17 cellular contexts compared by ENCODE assay signal in genomic region chr19:1815605-1816529, GRCh38. TPM values are rescaled to one million over a fixed set of nuclear protein-coding genes. Genes with fewer than 3 reads are reported as not detected.
DNase-seq lines count a peak whose midpoint lies in the region; ATAC-seq, FAIRE-seq and TF ChIP-seq lines count a peak whose summit lies in the region.
"Had no signal": no experiment of that assay in that cellular context is flagged by ENCODE, and none has a peak within 500 bp of the region (broad histone marks: within the 10 kb centered on the region; RNA-seq: fewer than 3 reads in every experiment).

No MANE protein-coding gene starts in this region.

- H3K4me1 ChIP-seq in IMR-90 (ENCODE audit: control insufficient read depth, insufficient read depth, low read length): peaks cover 8% of the 10 kb centered on the region
- peaks cover 8 to 53% of the 10 kb centered on the region in 2 experiments; a peak in 3 of 5 replicates for H3K4me1 ChIP-seq in K562 (replicated peaks in 1 of 2; ENCODE audit: control insufficient read depth in 2 of 2, insufficient read depth in 2 of 2, low read length in 2 of 2)
- peaks cover 0 to 7% of the 10 kb centered on the region in 2 donors for H3K4me1 ChIP-seq in neuronal stem cell (ENCODE audit: control insufficient read depth in 2 of 2, insufficient read depth in 1 of 2, low read depth in 1 of 2, low read length in 2 of 2)

- intact Hi-C loops in IMR-90 (cut with micrococcal nuclease) (no loop called here), K562 (cut with micrococcal nuclease) (no loop called here)

- H2AFZ ChIP-seq in IMR-90 (replicated peaks; ENCODE audit: low read length, poor library complexity): no peak overlapping the region
- no peak overlapping the region for H2AFZ ChIP-seq in K562 (ENCODE audit: low read depth, low read length)
- no peak overlapping the region for H2AFZ ChIP-seq in neuronal stem cell (ENCODE audit: low read length)
- H2AFZ ChIP-seq: GM23338 had no signal

- peaks cover 0 to 9% of the 10 kb centered on the region in 2 experiments; a peak in 2 of 4 replicates for H3K79me1 ChIP-seq in IMR-90 (ENCODE audit: low read depth in 1 of 2, low read length in 2 of 2)
- H3K79me1 ChIP-seq in neuronal stem cell (ENCODE audit: low read depth, low read length): peaks cover 2% of the 10 kb centered on the region

- H2BK12ac ChIP-seq in neuronal stem cell (ENCODE audit: low read length): no peak overlapping the region

- no peak overlapping the region for H3K56ac ChIP-seq in IMR-90 (ENCODE audit: extremely low read depth, insufficient read depth, low read length)

- ATAC-seq in IMR-90 (ENCODE audit: low read depth) (no peak), K562 (no peak), esophagus mucosa (no peak)
- no peak for ATAC-seq in stimulated activated effector memory CD8-positive, alpha-beta T cell treated with anti-CD3 and anti-CD28 coated beads, Interleukin-12 subunit alpha, Interleukin-12 subunit beta, amount 100 ng/mL, for 72 hours
- ATAC-seq in stimulated activated naive CD8-positive, alpha-beta T cell treated with anti-CD3 and anti-CD28 coated beads, Interleukin-15, amount 100 ng/mL, for 72 hours: no peak
- ATAC-seq: A549; CD8-positive, alpha-beta T cell; GM23338 had no signal

- no peaks in the 10 kb centered on the region; the same call in 1 of the 2 replicates for H4K20me1 ChIP-seq in IMR-90 (ENCODE audit: insufficient read depth, low read length)
- H4K20me1 ChIP-seq in K562 (replicated peaks; ENCODE audit: control insufficient read depth, insufficient read depth, low read length): no peaks in the 10 kb centered on the region

- H3K18ac ChIP-seq in IMR-90 (ENCODE audit: low read depth, low read length): no peak overlapping the region
- H3K18ac ChIP-seq in neuronal stem cell (ENCODE audit: low read length): peak overlapping the region; percentile 48

- POLR2A ChIA-PET in IMR-90 (lab: Charles Lee; ENCODE audit: unreplicated experiment): no interaction called here
- POLR2A ChIA-PET in K562 (lab: Yijun Ruan, JAX): interaction anchor here (0.6 to 0.7 kb wide), 2 partner anchors 11 to 14 kb away, joined by 3 to 4 read pairs; no protein-coding TSS in a partner anchor

- CTCF ChIA-PET in IMR-90 (lab: Yijun Ruan, JAX): no interaction called here
- CTCF ChIA-PET in K562 (lab: Yijun Ruan, JAX; ENCODE audit: low intra/inter-chr PET ratio): no interaction called here

- no peak overlapping the region for H3K4me2 ChIP-seq in IMR-90 (ENCODE audit: low read depth, low read length)
- H3K4me2 ChIP-seq in K562 (ENCODE audit: insufficient read depth, low read length): no peak overlapping the region
- no peak overlapping the region for H3K4me2 ChIP-seq in neuronal stem cell (ENCODE audit: insufficient read depth, low read length, poor library complexity, severe bottlenecking)
- H3K4me2 ChIP-seq: A549, GM23338 had no signal

- peaks cover 5% of the 10 kb centered on the region; the same call in 2 of the 3 replicates for H3K79me2 ChIP-seq in K562 (ENCODE audit: control insufficient read depth, insufficient read depth, low read length)

- H3K27ac Mint-ChIP-seq in stimulated activated effector memory CD8-positive, alpha-beta T cell treated with anti-CD3 and anti-CD28 coated beads, Interleukin-12 subunit alpha, Interleukin-12 subunit beta, amount 100 ng/mL, for 72 hours: no peak overlapping the region
- no peak overlapping the region for H3K27ac Mint-ChIP-seq in stimulated activated naive CD8-positive, alpha-beta T cell treated with anti-CD3 and anti-CD28 coated beads, Interleukin-15, amount 100 ng/mL, for 72 hours
- H3K27ac Mint-ChIP-seq: CD8-positive, alpha-beta T cell; GM23338 had no signal

- no peaks in the 10 kb centered on the region for H3K9me3 Mint-ChIP-seq in stimulated activated effector memory CD8-positive, alpha-beta T cell treated with anti-CD3 and anti-CD28 coated beads, Interleukin-12 subunit alpha, Interleukin-12 subunit beta, amount 100 ng/mL, for 72 hours
- H3K9me3 Mint-ChIP-seq in stimulated activated naive CD8-positive, alpha-beta T cell treated with anti-CD3 and anti-CD28 coated beads, Interleukin-15, amount 100 ng/mL, for 72 hours: no peaks in the 10 kb centered on the region
- H3K9me3 Mint-ChIP-seq: CD14-positive monocyte; CD8-positive, alpha-beta T cell; GM23338; H9 had no signal

- peaks cover 6% of the 10 kb centered on the region for H3K27me3 Mint-ChIP-seq in stimulated activated naive CD8-positive, alpha-beta T cell treated with anti-CD3 and anti-CD28 coated beads, Interleukin-15, amount 100 ng/mL, for 72 hours

- H3K23ac ChIP-seq in IMR-90 (ENCODE audit: low read depth, low read length): no peak overlapping the region
- peak overlapping the region; percentile 55 for H3K23ac ChIP-seq in neuronal stem cell (ENCODE audit: low read depth, low read length, poor library complexity)

- H2BK15ac ChIP-seq in IMR-90 (ENCODE audit: low read depth, low read length) (no peak overlapping the region), neuronal stem cell (ENCODE audit: low read length) (no peak overlapping the region)

- H3K4me3 Mint-ChIP-seq in stimulated activated effector memory CD8-positive, alpha-beta T cell treated with anti-CD3 and anti-CD28 coated beads, Interleukin-12 subunit alpha, Interleukin-12 subunit beta, amount 100 ng/mL, for 72 hours: no peak overlapping the region
- no peak overlapping the region for H3K4me3 Mint-ChIP-seq in stimulated activated naive CD8-positive, alpha-beta T cell treated with anti-CD3 and anti-CD28 coated beads, Interleukin-15, amount 100 ng/mL, for 72 hours
- H3K4me3 Mint-ChIP-seq: CD14-positive monocyte; CD8-positive, alpha-beta T cell; GM23338; H9 had no signal

- H2BK5ac ChIP-seq in IMR-90 (ENCODE audit: low read depth, low read length, poor library complexity, severe bottlenecking): no peak overlapping the region
- H2BK5ac ChIP-seq in neuronal stem cell (ENCODE audit: low read length): no peak overlapping the region

- dilution Hi-C loops in IMR-90 (cut with HindIII; ENCODE audit: low sequenced_read_pairs, unreplicated experiment): no loop called here

- H3K9me3 ChIP-seq in IMR-90 (ENCODE audit: control insufficient read depth, insufficient read depth, low read length) (no peaks in the 10 kb centered on the region), K562 (replicated peaks; ENCODE audit: control insufficient read depth, insufficient read depth, low read depth, low read length) (no peaks in the 10 kb centered on the region; the same call in 1 of the 2 replicates), neuronal stem cell (replicated peaks in 1 of 2; ENCODE audit: control insufficient read depth in 2 of 2, insufficient read depth in 1 of 2, low read depth in 1 of 2, low read length in 2 of 2) (peaks cover 0 to 3% of the 10 kb centered on the region in 2 donors)
- H3K9me3 ChIP-seq: A549 had no signal

- no peak overlapping the region for H3K14ac ChIP-seq in IMR-90 (replicated peaks; ENCODE audit: low read depth, low read length)
- H3K14ac ChIP-seq in neuronal stem cell (ENCODE audit: low read length): no peak overlapping the region

- H4K5ac ChIP-seq in IMR-90 (ENCODE audit: low read depth, low read length): no peak overlapping the region

- no peak overlapping the region for H3K9ac ChIP-seq in IMR-90 (ENCODE audit: low read depth, low read length)
- no peak overlapping the region for H3K9ac ChIP-seq in K562 (ENCODE audit: insufficient read depth in 1 of 2, low read depth in 2 of 2, low read length in 2 of 2)
- peak overlapping the region; percentile 44 for H3K9ac ChIP-seq in neuronal stem cell (ENCODE audit: low read depth, low read length, poor library complexity)

- H3K4me1 Mint-ChIP-seq in stimulated activated effector memory CD8-positive, alpha-beta T cell treated with anti-CD3 and anti-CD28 coated beads, Interleukin-12 subunit alpha, Interleukin-12 subunit beta, amount 100 ng/mL, for 72 hours: peaks cover 19% of the 10 kb centered on the region
- peaks cover 28% of the 10 kb centered on the region for H3K4me1 Mint-ChIP-seq in stimulated activated naive CD8-positive, alpha-beta T cell treated with anti-CD3 and anti-CD28 coated beads, Interleukin-15, amount 100 ng/mL, for 72 hours

- TF ChIP-seq CTCF in IMR-90 (conservative IDR thresholded peaks at IDR 0.05; ENCODE audit: low read depth, low read length): no peak
- TF ChIP-seq CTCF in K562 (IDR thresholded peaks at IDR 0.05 in 2 of 3, conservative IDR thresholded peaks at IDR 0.05 in 1 of 3; ENCODE audit: insufficient read depth in 2 of 3, low read depth in 1 of 3, low read length in 3 of 3): no peak

- TF ChIP-seq RAD21 in IMR-90 (IDR thresholded peaks at IDR 0.05; ENCODE audit: low read length): no peak
- TF ChIP-seq RAD21 in K562 (CRISPR knock-in tag; conservative IDR thresholded peaks at IDR 0.05 in 1 of 2, IDR thresholded peaks at IDR 0.05 in 1 of 2): no peak

- H3K4me3 ChIP-seq in IMR-90 (ENCODE audit: insufficient read depth, low read depth, low read length): no peak overlapping the region
- no peak overlapping the region for H3K4me3 ChIP-seq in K562
- H3K4me3 ChIP-seq in neuronal stem cell (ENCODE audit: low read length in 2 of 2): no peak overlapping the region
- H3K4me3 ChIP-seq: A549, GM23338 had no signal

- WGBS in IMR-90 (ENCODE audit: extremely low coverage in 2 of 2, insufficient read length in 1 of 2), 2 experiments: 94% methylated on average over 47 of the region's 61 CpGs; no CpG with 5 or more reads in 1 of the 2 experiments
- WGBS in K562 (ENCODE audit: insufficient coverage, low coverage, missing lambda C conversion rate): 95% methylated on average over 24 of the region's 61 CpGs
- WGBS in neuronal stem cell (ENCODE audit: extremely low coverage in 2 of 2, insufficient read length in 2 of 2, insufficient replicate concordance in 1 of 2), 2 donors: no CpG with 5 or more reads among the region's 61 CpGs

- TF ChIP-seq POLR2A in GM15510 (IDR thresholded peaks at IDR 0.05; ENCODE audit: borderline replicate concordance, extremely low read depth, insufficient read length): peak; percentile 9
- no peak for TF ChIP-seq POLR2A in IMR-90 (IDR thresholded peaks at IDR 0.05; ENCODE audit: low read depth, low read length)
- TF ChIP-seq POLR2A in K562 (conservative IDR thresholded peaks at IDR 0.05): no peak

- in situ Hi-C loops in IMR-90 (cut with MboI; ENCODE audit: low sequenced_read_pairs): no loop called here
- in situ Hi-C loops in K562 (cut with MboI): no loop called here

- H2AK9ac ChIP-seq in IMR-90 (replicated peaks; ENCODE audit: low read depth, low read length, poor library complexity): no peak overlapping the region

- H3K36me3 Mint-ChIP-seq in stimulated activated effector memory CD8-positive, alpha-beta T cell treated with anti-CD3 and anti-CD28 coated beads, Interleukin-12 subunit alpha, Interleukin-12 subunit beta, amount 100 ng/mL, for 72 hours: peaks cover 64% of the 10 kb centered on the region

- H3K9me1 ChIP-seq in IMR-90 (ENCODE audit: insufficient read depth, low read length) (peaks cover 4% of the 10 kb centered on the region; the same call in 1 of the 2 replicates), K562 (ENCODE audit: control insufficient read depth, insufficient read depth, low read length) (no peaks in the 10 kb centered on the region)

- DNase-seq in IMR-90 (no peak), K562 (ENCODE audit: extremely low read depth in 1 of 4, low spot score in 3 of 4) (no peak), neuronal stem cell (ENCODE audit: low spot score) (no peak)
- DNase-seq in stimulated activated effector memory CD8-positive, alpha-beta T cell treated with anti-CD3 and anti-CD28 coated beads, Interleukin-12 subunit alpha, Interleukin-12 subunit beta, amount 100 ng/mL, for 72 hours (ENCODE audit: low spot score in 2 of 2): no peak
- no peak for DNase-seq in stimulated activated naive CD8-positive, alpha-beta T cell treated with anti-CD3 and anti-CD28 coated beads, Interleukin-15, amount 100 ng/mL, for 72 hours
- DNase-seq: CD8-positive, alpha-beta T cell; COR-L47; DMS53; H9; KBM-7 had no signal

- H3K4ac ChIP-seq in IMR-90 (ENCODE audit: low read depth, low read length): no peak overlapping the region
- H3K4ac ChIP-seq in neuronal stem cell (ENCODE audit: low read length): no peak overlapping the region

- H3K27me3 ChIP-seq in IMR-90 (ENCODE audit: control insufficient read depth, insufficient read depth, low read length) (no peaks in the 10 kb centered on the region), K562 (ENCODE audit: control insufficient read depth in 2 of 2, insufficient read depth in 2 of 2, low read length in 2 of 2) (no peaks in the 10 kb centered on the region), neuronal stem cell (ENCODE audit: control insufficient read depth in 3 of 3, insufficient read depth in 3 of 3, low read depth in 1 of 3, low read length in 3 of 3) (peaks cover 0 to 3% (median 1%) of the 10 kb centered on the region in 3 experiments)

- no peak overlapping the region for H2AK5ac ChIP-seq in IMR-90 (ENCODE audit: low read depth, low read length)
- no peak overlapping the region for H2AK5ac ChIP-seq in neuronal stem cell (ENCODE audit: low read depth, low read length)

- FAIRE-seq in K562 (lab: Jason Lieb, UNC): no peak
- FAIRE-seq: A549, GM12891, HTR-8/SVneo had no signal

- peaks cover 40% of the 10 kb centered on the region for H3K36me3 ChIP-seq in IMR-90 (ENCODE audit: control insufficient read depth, insufficient read depth, low read length)
- H3K36me3 ChIP-seq in K562 (ENCODE audit: control insufficient read depth, insufficient read depth, low read length): peaks cover 58% of the 10 kb centered on the region; the same call in 2 of the 3 replicates
- H3K36me3 ChIP-seq in neuronal stem cell (replicated peaks in 1 of 2; ENCODE audit: control insufficient read depth in 2 of 2, insufficient read depth in 2 of 2, low read length in 2 of 2): peaks cover 28 to 51% of the 10 kb centered on the region in 2 donors

- BruUV-seq in IMR-90 (replicated peaks; lab: Mats Ljungman, UMichigan) (TSS peak; percentile 81), K562 (replicated peaks; lab: Mats Ljungman, UMichigan) (no TSS peak)

- H2BK120ac ChIP-seq in IMR-90 (ENCODE audit: low read depth, low read length) (no peak overlapping the region), neuronal stem cell (ENCODE audit: low read depth, low read length) (no peak overlapping the region)

- H3K27ac ChIP-seq in IMR-90 (ENCODE audit: insufficient read depth, low read length): no peak overlapping the region
- no peak overlapping the region for H3K27ac ChIP-seq in K562 (ENCODE audit: extremely low read depth, low read depth, low read length)
- H3K27ac ChIP-seq in neuronal stem cell (replicated peaks; ENCODE audit: low read length): no peak overlapping the region
- H3K27ac ChIP-seq: A549 had no signal

- no peak for TF ChIP-seq EP300 in K562 (IDR thresholded peaks at IDR 0.05; ENCODE audit: low read length)

- no peak overlapping the region for H4K8ac ChIP-seq in IMR-90 (ENCODE audit: low read depth in 2 of 2, low read length in 2 of 2)
- no peak overlapping the region for H4K8ac ChIP-seq in neuronal stem cell (ENCODE audit: low read depth, low read length)

- H4K91ac ChIP-seq in IMR-90 (ENCODE audit: insufficient read depth, low read depth, low read length) (no peak overlapping the region), neuronal stem cell (ENCODE audit: low read depth, low read length, poor library complexity) (no peak overlapping the region)

- no peak overlapping the region for H2BK20ac ChIP-seq in IMR-90 (ENCODE audit: low read depth, low read length)

RNA-seq across cellular contexts. Expression of gene ATP8B3, which starts 3.8 kb away (rescaled TPM):
- 1.4 and 1.6 TPM in 2 replicates for total RNA-seq in IMR-90 (2012; rRNA removed)
- 8.1 and 9.0 TPM in 2 replicates for polyA plus RNA-seq in IMR-90 (2012; rRNA removed)
- 3.2 and 5.2 TPM in 2 replicates for polyA plus RNA-seq in IMR-90 (2012; cell fraction: cytosol; rRNA removed)
- polyA plus RNA-seq in IMR-90 (2012; cell fraction: nucleus; rRNA removed; ENCODE audit: low replicate concordance): 28.0 and 38.9 TPM in 2 replicates
- total RNA-seq in K562 (2011; cell fraction: chromatin; rRNA removed; ENCODE audit: low replicate concordance): 40.7 and 89.4 TPM in 2 replicates
- total RNA-seq in K562 (2011; cell fraction: nucleolus; rRNA removed): 37.1 and 44.7 TPM in 2 replicates
- total RNA-seq in K562 (2011; cell fraction: nucleoplasm; rRNA removed): 35.0 and 38.7 TPM in 2 replicates
- total RNA-seq in K562 (2014; rRNA removed): 3.2 and 5.0 TPM in 2 replicates
- total RNA-seq in K562 (2014; rRNA removed; fragmentation: Illumina TruSeq; extraction: Trizol): 3.2 and 3.6 TPM in 2 replicates
- total RNA-seq in K562 (2015; rRNA removed; fragmentation: Illumina TruSeq; extraction: Trizol): 3.8 and 4.3 TPM in 2 replicates
- 12.3 and 13.2 TPM in 2 replicates for total RNA-seq in K562 (2021)
- polyA plus RNA-seq in K562 (2011; rRNA removed): 8.3 and 13.2 TPM in 2 replicates
- 12.0 and 13.1 TPM in 2 replicates for polyA plus RNA-seq in K562 (2011; cell fraction: cytosol; rRNA removed)
- polyA plus RNA-seq in K562 (2011; cell fraction: nucleus; rRNA removed): 36.1 and 44.4 TPM in 2 replicates
- polyA plus RNA-seq in K562 (2012): 5.6 and 7.6 TPM in 2 replicates
- 6.0 and 6.4 TPM in 2 replicates for polyA plus RNA-seq in K562 (2014; fragmentation: Illumina TruSeq; extraction: Trizol)
- 1 to 10 TPM; 1.2 to 2.2 TPM for polyA plus RNA-seq in K562 (2014; fragmentation: Nextera tagmentation; extraction: Ambion mirVana)
- polyA plus RNA-seq in K562 (2014; rRNA removed): 10.1 and 11.9 TPM in 2 replicates
- polyA minus RNA-seq in K562 (2011; rRNA and poly(A)+ RNA removed): 9.7 and 10.4 TPM in 2 replicates
- polyA minus RNA-seq in K562 (2011; cell fraction: cytosol; rRNA and poly(A)+ RNA removed): 7.3 and 10.2 TPM in 2 replicates
- 5.4 and 7.0 TPM in 2 replicates for polyA minus RNA-seq in K562 (2011; cell fraction: nucleus; rRNA and poly(A)+ RNA removed)
- 0.79 TPM for polyA plus RNA-seq in neuronal stem cell (2013, experiment 1 of 2)
- 0.80 TPM for polyA plus RNA-seq in neuronal stem cell (2013, experiment 2 of 2)
- 1.8 TPM for total RNA-seq in esophagus mucosa

RNA-seq across cellular contexts. Expression of gene REXO1, which starts 32.4 kb away (rescaled TPM):
- total RNA-seq in IMR-90 (2012; rRNA removed) (1.4 and 2.5 TPM in 2 replicates), K562 (2014; rRNA removed) (15.8 and 21.9 TPM in 2 replicates), K562 (2014; rRNA removed; fragmentation: Illumina TruSeq; extraction: Trizol) (3.5 and 4.5 TPM in 2 replicates), K562 (2015; rRNA removed; fragmentation: Illumina TruSeq; extraction: Trizol) (15.8 and 20.8 TPM in 2 replicates), K562 (2021) (52.4 and 63.3 TPM in 2 replicates), esophagus mucosa (16.9 TPM)
- polyA plus RNA-seq in IMR-90 (2012; rRNA removed) (39.2 and 63.7 TPM in 2 replicates), K562 (2011; rRNA removed) (14.6 and 21.5 TPM in 2 replicates), K562 (2014; fragmentation: Illumina TruSeq; extraction: Trizol) (16.7 and 40.7 TPM in 2 replicates), K562 (2014; fragmentation: Nextera tagmentation; extraction: Ambion mirVana) (under 1 TPM; 0.04 to 0.29 TPM), K562 (2014; rRNA removed) (31.0 and 50.1 TPM in 2 replicates)
- 13.1 and 26.8 TPM in 2 replicates for polyA plus RNA-seq in IMR-90 (2012; cell fraction: cytosol; rRNA removed)
- 185 and 1,091 TPM in 2 replicates for polyA plus RNA-seq in IMR-90 (2012; cell fraction: nucleus; rRNA removed; ENCODE audit: low replicate concordance)
- 46.7 and 163 TPM in 2 replicates for total RNA-seq in K562 (2011; cell fraction: chromatin; rRNA removed; ENCODE audit: low replicate concordance)
- 112 and 114 TPM in 2 replicates for total RNA-seq in K562 (2011; cell fraction: nucleolus; rRNA removed)
- total RNA-seq in K562 (2011; cell fraction: nucleoplasm; rRNA removed): 55.0 and 57.6 TPM in 2 replicates
- polyA plus RNA-seq in K562 (2011; cell fraction: cytosol; rRNA removed): 17.4 and 27.3 TPM in 2 replicates
- 56.5 and 100 TPM in 2 replicates for polyA plus RNA-seq in K562 (2011; cell fraction: nucleus; rRNA removed)
- 37.1 and 39.8 TPM in 2 replicates for polyA plus RNA-seq in K562 (2012)
- polyA minus RNA-seq in K562 (2011; rRNA and poly(A)+ RNA removed): 7.4 and 11.2 TPM in 2 replicates
- 23.8 and 34.7 TPM in 2 replicates for polyA minus RNA-seq in K562 (2011; cell fraction: cytosol; rRNA and poly(A)+ RNA removed)
- polyA minus RNA-seq in K562 (2011; cell fraction: nucleus; rRNA and poly(A)+ RNA removed): 19.5 and 21.3 TPM in 2 replicates
- polyA plus RNA-seq in neuronal stem cell (2013, experiment 1 of 2): 15.0 TPM
- polyA plus RNA-seq in neuronal stem cell (2013, experiment 2 of 2): 16.5 TPM

RNA-seq across cellular contexts. Expression of gene KLF16, which starts 47.5 kb away (rescaled TPM):
- total RNA-seq in IMR-90 (2012; rRNA removed) (0.90 and 1.7 TPM in 2 replicates), K562 (2014; rRNA removed) (15.5 and 22.0 TPM in 2 replicates), K562 (2014; rRNA removed; fragmentation: Illumina TruSeq; extraction: Trizol) (3.4 and 3.8 TPM in 2 replicates), K562 (2015; rRNA removed; fragmentation: Illumina TruSeq; extraction: Trizol) (7.9 and 9.4 TPM in 2 replicates), K562 (2021) (59.1 and 60.4 TPM in 2 replicates), esophagus mucosa (23.4 TPM)
- polyA plus RNA-seq in IMR-90 (2012; rRNA removed) (13.1 and 31.4 TPM in 2 replicates), K562 (2011; rRNA removed) (3.7 and 4.8 TPM in 2 replicates), K562 (2014; fragmentation: Illumina TruSeq; extraction: Trizol) (6.8 and 13.1 TPM in 2 replicates), K562 (2014; fragmentation: Nextera tagmentation; extraction: Ambion mirVana) (under 1 TPM; 0.04 to 0.10 TPM), K562 (2014; rRNA removed) (15.4 and 27.5 TPM in 2 replicates)
- 14.5 and 19.8 TPM in 2 replicates for polyA plus RNA-seq in IMR-90 (2012; cell fraction: cytosol; rRNA removed)
- polyA plus RNA-seq in IMR-90 (2012; cell fraction: nucleus; rRNA removed; ENCODE audit: low replicate concordance): 18.0 and 29.0 TPM in 2 replicates
- total RNA-seq in K562 (2011; cell fraction: chromatin; rRNA removed; ENCODE audit: low replicate concordance): 5.8 and 14.0 TPM in 2 replicates
- 11.7 and 16.7 TPM in 2 replicates for total RNA-seq in K562 (2011; cell fraction: nucleolus; rRNA removed)
- total RNA-seq in K562 (2011; cell fraction: nucleoplasm; rRNA removed): 6.4 and 7.5 TPM in 2 replicates
- polyA plus RNA-seq in K562 (2011; cell fraction: cytosol; rRNA removed): 7.1 and 44.8 TPM in 2 replicates
- polyA plus RNA-seq in K562 (2011; cell fraction: nucleus; rRNA removed): 14.2 and 29.1 TPM in 2 replicates
- polyA plus RNA-seq in K562 (2012): 20.8 and 23.7 TPM in 2 replicates
- 1.0 and 1.3 TPM in 2 replicates for polyA minus RNA-seq in K562 (2011; rRNA and poly(A)+ RNA removed)
- 15.0 and 25.4 TPM in 2 replicates for polyA minus RNA-seq in K562 (2011; cell fraction: cytosol; rRNA and poly(A)+ RNA removed)
- polyA minus RNA-seq in K562 (2011; cell fraction: nucleus; rRNA and poly(A)+ RNA removed): 5.8 and 6.6 TPM in 2 replicates
- polyA plus RNA-seq in neuronal stem cell (2013, experiment 1 of 2): 12.8 TPM
- polyA plus RNA-seq in neuronal stem cell (2013, experiment 2 of 2): 12.5 TPM
